ENCODE assay signal across 7 cellular contexts in the genomic region with DNA sequence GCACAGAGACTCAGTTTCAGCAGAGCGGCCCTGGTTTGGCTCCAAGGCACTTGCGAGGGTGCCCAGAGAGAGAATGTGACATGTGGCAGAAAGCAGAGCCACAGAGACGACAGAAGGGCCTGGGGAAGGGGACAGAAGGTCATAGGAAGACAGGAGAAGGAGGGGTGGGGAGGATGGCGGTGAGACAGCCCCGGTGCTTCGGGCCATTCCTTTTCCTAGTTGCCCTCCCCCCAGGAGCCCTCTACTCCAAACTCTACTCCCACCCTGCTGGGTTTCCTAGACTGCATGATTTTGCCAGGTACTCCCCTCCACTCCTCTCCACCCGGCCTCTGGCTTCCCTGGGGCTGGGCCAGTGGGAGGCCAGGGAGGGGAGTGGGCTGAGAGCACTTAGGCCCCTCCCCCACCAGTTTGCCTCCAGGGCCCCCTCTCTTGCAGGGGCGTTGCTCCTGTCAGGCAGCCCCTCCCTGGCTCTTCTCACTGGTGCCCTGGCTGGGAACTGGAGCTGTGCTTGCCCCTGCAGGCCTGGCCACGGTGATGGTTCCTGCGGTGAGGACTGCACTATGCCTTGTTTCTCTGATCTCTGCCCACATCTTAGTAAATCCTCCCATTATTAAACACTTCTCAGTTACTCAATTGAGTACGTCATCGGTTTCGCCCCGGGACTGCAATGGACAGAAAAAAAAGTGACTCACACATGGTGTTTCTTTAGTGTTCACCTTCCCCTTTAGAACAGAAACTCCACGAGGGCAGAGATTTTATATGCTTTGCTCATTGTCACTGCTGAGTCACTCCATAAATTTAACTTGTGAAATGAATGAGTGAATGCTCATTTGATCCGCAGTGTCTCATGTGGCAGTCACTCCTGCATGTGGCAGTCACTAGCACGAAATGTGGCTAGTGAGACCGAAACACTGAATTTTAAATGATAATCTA. TPM values are rescaled to one million over a fixed set of nuclear protein-coding genes. Genes with fewer than 3 reads are reported as not detected.
DNase-seq lines count a peak whose midpoint lies in the region; ATAC-seq and TF ChIP-seq lines count a peak whose summit lies in the region.

No MANE protein-coding gene starts in this region.

- no peak for TF ChIP-seq POLR2A in erythroblast (IDR thresholded peaks at IDR 0.05; ENCODE audit: low read length)

- no peaks in the 10 kb centered on the region for H3K36me3 ChIP-seq in SJCRH30

- no peaks in the 10 kb centered on the region for H3K27me3 ChIP-seq in SJCRH30

- ATAC-seq in HG03439 (IDR thresholded peaks at IDR 0.05; ENCODE audit: unreplicated experiment) (peak; percentile 41), esophagus mucosa (peak; percentile 96), GM19035 (IDR thresholded peaks at IDR 0.05; ENCODE audit: unreplicated experiment) (no peak)

- H3K27ac ChIP-seq in SJCRH30: peak overlapping the region; percentile 37

- H3K4me1 ChIP-seq in SJCRH30: peaks cover 16% of the 10 kb centered on the region

- no peaks in the 10 kb centered on the region for H3K9me3 ChIP-seq in SJCRH30 (replicated peaks)

- DNase-seq in SJCRH30 (peak; percentile 79 to 84), non-pigmented ciliary epithelial cell (ENCODE audit: low read depth) (peak; percentile 93), erythroblast (lab: John Stamatoyannopoulos, UW) (no peak), superior temporal gyrus (ENCODE audit: extremely low spot score) (no peak)

- peak overlapping the region; percentile 45 for H3K4me3 ChIP-seq in SJCRH30

RNA-seq across cellular contexts. Expression of a gene that starts 58.7 kb away (rescaled TPM):
- 133 and 148 TPM in 2 replicates for total RNA-seq in SJCRH30 (2014; rRNA removed; shearing (Covaris generic))
- 51.1 TPM for total RNA-seq in esophagus mucosa

Comparison
In these comparisons a context has a peak if more than half of its experiments do, and no peak if none do; other contexts are left out.
1. DNase-seq: peak in SJCRH30 (2 of 2) and non-pigmented ciliary epithelial cell (single experiment); none in erythroblast (0 of 2) and superior temporal gyrus (single experiment).